12 cellular contexts compared by ENCODE assay signal in genomic region chr7:40763319-40764287, GRCh38.
A peak's percentile ranks its signal among the peaks of the same experiment; 100 is the strongest.
DNase-seq lines count a peak whose midpoint lies in the region; FAIRE-seq and TF ChIP-seq lines count a peak whose summit lies in the region.
"Had no signal": no experiment of that assay in that cellular context is flagged by ENCODE, and none has a peak within 500 bp of the region (broad histone marks: within the 10 kb centered on the region; RNA-seq: fewer than 3 reads in every experiment).

No MANE protein-coding gene starts in this region.

- TF ChIP-seq CTCF in D721Med (IDR thresholded peaks at IDR 0.05; ENCODE audit: insufficient read depth, missing control alignments), result peak; percentile 51
- TF ChIP-seq CTCF in MM.1S (IDR thresholded peaks at IDR 0.05; ENCODE audit: low read length), result 0 out of 2 replicates have a peak, but pooled peaks have one; percentile 6
- TF ChIP-seq CTCF in cardiac fibroblast (IDR thresholded peaks at IDR 0.05; ENCODE audit: low read depth, low read length), result peak; percentile 18
- TF ChIP-seq CTCF in nephron (IDR thresholded peaks at IDR 0.05; ENCODE audit: unreplicated experiment in 3 of 3), result peak; percentile 22 to 27 (median 22)

- H3K9me2 ChIP-seq in MM.1S (replicated peaks; ENCODE audit: insufficient read depth, low read length), result no peaks in the 10 kb centered on the region

- H3K27me3 ChIP-seq in MM.1S (replicated peaks; ENCODE audit: insufficient read depth, low read length), result no peaks in the 10 kb centered on the region

- H3K4me1 Mint-ChIP-seq in nephron, result peaks cover 13% of the 10 kb centered on the region
- H3K4me1 Mint-ChIP-seq in T-helper 2 cell treated with Interferon-gamma antibody and Interleukin-4, amounts not matched to agents 5 μg/mL and 100 μg/mL, for 36 hours (ENCODE audit: low read depth), result no peaks in the 10 kb centered on the region

- H3K4me2 ChIP-seq in MM.1S (ENCODE audit: low read depth, low read length), result no peak overlapping the region

- no peaks in the 10 kb centered on the region for H3K4me1 ChIP-seq in MM.1S (ENCODE audit: low read length)

- no peaks in the 10 kb centered on the region for H3K36me3 Mint-ChIP-seq in nephron (ENCODE audit: low read depth)
- no peaks in the 10 kb centered on the region for H3K36me3 Mint-ChIP-seq in T-helper 2 cell treated with Interferon-gamma antibody and Interleukin-4, amounts not matched to agents 5 μg/mL and 100 μg/mL, for 36 hours (ENCODE audit: low read depth)
- H3K36me3 Mint-ChIP-seq: activated CD8-positive, alpha-beta memory T cell treated with anti-CD3 and anti-CD28 coated beads, Interleukin-2, amount 10 ng/mL, durations not matched to agents 7 days and 5 days had no signal

- FAIRE-seq in D721Med (lab: Jason Lieb, UNC), result no peak

- no peak overlapping the region for H3K27ac ChIP-seq in MM.1S (ENCODE audit: low read length)
- H3K27ac ChIP-seq: SK-N-MC had no signal

- no peaks in the 10 kb centered on the region for H3K36me3 ChIP-seq in MM.1S (replicated peaks; ENCODE audit: insufficient read depth, low read length)

- H3K9me3 Mint-ChIP-seq in nephron, result no peaks in the 10 kb centered on the region
- no peaks in the 10 kb centered on the region for H3K9me3 Mint-ChIP-seq in T-helper 2 cell treated with Interferon-gamma antibody and Interleukin-4, amounts not matched to agents 5 μg/mL and 100 μg/mL, for 36 hours

- no peaks in the 10 kb centered on the region for H3F3A ChIP-seq in MM.1S (ENCODE audit: insufficient read depth, low read length)

- H4K20me1 ChIP-seq in MM.1S (ENCODE audit: insufficient read depth, low read length), result no peaks in the 10 kb centered on the region

- DNase-seq in D721Med (ENCODE audit: insufficient read length, low spot score), result no peak
- DNase-seq in MM.1S, result peak; percentile 12
- DNase-seq in cardiac fibroblast (ENCODE audit: low read depth in 2 of 2), result peak; percentile 40 to 52
- DNase-seq in T-helper 2 cell treated with Interferon-gamma antibody and Interleukin-4, amounts not matched to agents 5 μg/mL and 100 μg/mL, for 36 hours (ENCODE audit: low spot score), result no peak
- DNase-seq in NCI-H2029 (lab: John Stamatoyannopoulos, UW), result no peak
- no peak for DNase-seq in NCI-H2029 treated with DMSO at 0.1 percent for 48 hours (lab: John Stamatoyannopoulos, UW)
- DNase-seq in cerebellar cortex (ENCODE audit: low spot score), result no peak
- DNase-seq: activated CD8-positive, alpha-beta memory T cell treated with anti-CD3 and anti-CD28 coated beads, Interleukin-2, amount 10 ng/mL, durations not matched to agents 7 days and 5 days; anterior cingulate cortex; NCI-H2081 had no signal

- peak overlapping the region in 2 of 3 experiments; percentile 39 to 58 for H3K27ac Mint-ChIP-seq in nephron
- H3K27ac Mint-ChIP-seq in T-helper 2 cell treated with Interferon-gamma antibody and Interleukin-4, amounts not matched to agents 5 μg/mL and 100 μg/mL, for 36 hours, result no peak overlapping the region
- H3K27ac Mint-ChIP-seq: activated CD8-positive, alpha-beta memory T cell treated with anti-CD3 and anti-CD28 coated beads, Interleukin-2, amount 10 ng/mL, durations not matched to agents 7 days and 5 days had no signal

- H3K4me3 Mint-ChIP-seq in nephron, result no peak overlapping the region
- H3K4me3 Mint-ChIP-seq in T-helper 2 cell treated with Interferon-gamma antibody and Interleukin-4, amounts not matched to agents 5 μg/mL and 100 μg/mL, for 36 hours, result no peak overlapping the region
- H3K4me3 Mint-ChIP-seq: activated CD8-positive, alpha-beta memory T cell treated with anti-CD3 and anti-CD28 coated beads, Interleukin-2, amount 10 ng/mL, durations not matched to agents 7 days and 5 days had no signal

- no peak overlapping the region for H2AFZ ChIP-seq in MM.1S (ENCODE audit: low read length)

- H3K9ac ChIP-seq in MM.1S (ENCODE audit: low read length), result no peak overlapping the region

- H3K79me2 ChIP-seq in MM.1S (ENCODE audit: low read length), result no peaks in the 10 kb centered on the region

- no peaks in the 10 kb centered on the region for H3K9me3 ChIP-seq in MM.1S (replicated peaks; ENCODE audit: insufficient read depth, low read length)

- no peaks in the 10 kb centered on the region for H3K27me3 Mint-ChIP-seq in nephron (ENCODE audit: low read depth)
- peaks cover 2% of the 10 kb centered on the region for H3K27me3 Mint-ChIP-seq in T-helper 2 cell treated with Interferon-gamma antibody and Interleukin-4, amounts not matched to agents 5 μg/mL and 100 μg/mL, for 36 hours (ENCODE audit: low read depth)
- H3K27me3 Mint-ChIP-seq: activated CD8-positive, alpha-beta memory T cell treated with anti-CD3 and anti-CD28 coated beads, Interleukin-2, amount 10 ng/mL, durations not matched to agents 7 days and 5 days had no signal

- no peak overlapping the region for H3K4me3 ChIP-seq in MM.1S (ENCODE audit: low read length)
- H3K4me3 ChIP-seq in cardiac fibroblast (replicated peaks in 1 of 2; ENCODE audit: low read depth in 2 of 2, low read length in 2 of 2), result no peak overlapping the region
- H3K4me3 ChIP-seq: SK-N-MC had no signal

Comparison
In these comparisons a context has a peak if more than half of its experiments do, and no peak if none do; other contexts are left out.
1. DNase-seq: peak in MM.1S (single experiment) and cardiac fibroblast (2 of 2); none in D721Med (single experiment), T-helper 2 cell treated with Interferon-gamma antibody and Interleukin-4, amounts not matched to agents 5 μg/mL and 100 μg/mL, for 36 hours (single experiment), NCI-H2029 (single experiment), NCI-H2029 treated with DMSO at 0.1 percent for 48 hours (single experiment) and cerebellar cortex (single experiment).
2. Peak in every context shown above with its lines, with median percentiles within 50 percentile points of each other: CTCF ChIP-seq.